ENCODE assay signal across 5 cellular contexts in genomic region chr1:74715806-74716205, GRCh38. TPM values are rescaled to one million over a fixed set of nuclear protein-coding genes. Genes with fewer than 3 reads are reported as not detected.
"Had no signal": no experiment of that assay in that cellular context is flagged by ENCODE, and none has a peak within 500 bp of the region (broad histone marks: within the 10 kb centered on the region; RNA-seq: fewer than 3 reads in every experiment).

No MANE protein-coding gene starts in this region.

- DNase-seq: GDM1, GF-D8 had no signal

- FAIRE-seq: G401.6, GM18507 had no signal

RNA-seq across cellular contexts. Expression of gene ERICH3, which starts 42.2 kb away (rescaled TPM):
- total RNA-seq: G401 had no signal
